Comparison of ENCODE assay signal across 9 cellular contexts in the genomic region with DNA sequence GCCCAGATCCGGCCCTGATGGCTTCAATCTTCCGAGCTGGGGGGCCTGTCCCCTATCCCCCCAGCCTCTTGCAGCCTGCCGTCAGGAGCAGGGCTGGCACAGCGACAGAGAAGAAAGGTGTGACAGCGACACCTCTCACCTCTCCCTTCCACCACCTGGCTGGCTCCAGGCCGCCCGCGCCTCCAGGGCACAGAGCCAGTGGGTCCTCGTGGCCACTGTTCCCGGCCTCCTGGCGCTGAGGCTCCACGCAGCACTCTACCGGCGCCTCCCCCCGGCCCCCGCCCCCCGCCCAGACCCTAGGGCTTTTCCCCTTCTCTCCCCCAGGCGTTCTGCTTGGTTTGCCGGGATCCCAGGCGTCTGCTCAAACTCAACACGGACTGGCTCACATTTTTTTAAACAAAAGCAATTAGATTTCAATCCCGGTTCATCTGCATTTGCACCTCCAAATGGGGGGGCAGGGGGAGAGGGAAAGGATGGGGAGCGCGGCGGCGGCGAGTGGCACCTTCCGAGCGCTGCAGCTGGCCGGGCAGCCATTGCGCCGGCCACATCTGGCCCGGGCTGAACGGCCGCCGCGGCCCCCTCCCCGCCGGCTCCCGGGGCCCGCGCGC. TPM values are rescaled to one million over a fixed set of nuclear protein-coding genes. Genes with fewer than 3 reads are reported as not detected.
DNase-seq lines count a peak whose midpoint lies in the region; ATAC-seq and TF ChIP-seq lines count a peak whose summit lies in the region.
"Had no signal": no experiment of that assay in that cellular context is flagged by ENCODE, and none has a peak within 500 bp of the region (broad histone marks: within the 10 kb centered on the region; RNA-seq: fewer than 3 reads in every experiment).

No MANE protein-coding gene starts in this region.

- peaks cover 55% of the 10 kb centered on the region for H3K27me3 Mint-ChIP-seq in chondrocyte (ENCODE audit: low read depth)
- H3K27me3 Mint-ChIP-seq in progenitor cell of endocrine pancreas: peaks cover 58% of the 10 kb centered on the region

- H3K27ac Mint-ChIP-seq in chondrocyte (ENCODE audit: unreplicated experiment) (no peak overlapping the region), progenitor cell of endocrine pancreas (peak overlapping the region; percentile 93)

- TF ChIP-seq CTCF in chondrocyte (IDR thresholded peaks at IDR 0.05) (no peak), progenitor cell of endocrine pancreas (IDR thresholded peaks at IDR 0.05; ENCODE audit: unreplicated experiment) (no peak)

- peak; percentile 79 for DNase-seq in NCI-H2171 treated with DMSO at 0.1 percent for 48 hours (lab: John Stamatoyannopoulos, UW)
- no peak for DNase-seq in NCI-H2171 (lab: John Stamatoyannopoulos, UW)
- peak; percentile 69 for DNase-seq in NCI-H1092 treated with DMSO at 0.1 percent for 48 hours (lab: John Stamatoyannopoulos, UW)
- no peak for DNase-seq in chondrocyte (ENCODE audit: low spot score)
- no peak for DNase-seq in progenitor cell of endocrine pancreas (ENCODE audit: low spot score, unreplicated experiment)

- H3K36me3 Mint-ChIP-seq in chondrocyte (ENCODE audit: low read depth) (no peaks in the 10 kb centered on the region), progenitor cell of endocrine pancreas (ENCODE audit: insufficient read depth) (no peaks in the 10 kb centered on the region)
- H3K36me3 Mint-ChIP-seq: activated naive CD4-positive, alpha-beta T cell treated with anti-CD3 and anti-CD28 coated beads, Interleukin-2, amount 10 ng/mL, durations not matched to agents 7 days and 5 days had no signal

- H3K9me3 Mint-ChIP-seq in chondrocyte (ENCODE audit: low read depth) (no peaks in the 10 kb centered on the region), progenitor cell of endocrine pancreas (ENCODE audit: low read depth) (no peaks in the 10 kb centered on the region)
- H3K9me3 Mint-ChIP-seq: activated naive CD4-positive, alpha-beta T cell treated with anti-CD3 and anti-CD28 coated beads, Interleukin-2, amount 10 ng/mL, durations not matched to agents 7 days and 5 days had no signal

- H3K4me1 Mint-ChIP-seq in chondrocyte (ENCODE audit: low read depth): peaks cover 27% of the 10 kb centered on the region
- H3K4me1 Mint-ChIP-seq in progenitor cell of endocrine pancreas (ENCODE audit: low read depth): peaks cover 17% of the 10 kb centered on the region

- peak overlapping the region; percentile 57 for H3K4me3 Mint-ChIP-seq in chondrocyte (ENCODE audit: unreplicated experiment)
- H3K4me3 Mint-ChIP-seq in progenitor cell of endocrine pancreas (ENCODE audit: low read depth): peak overlapping the region; percentile 69
- H3K4me3 Mint-ChIP-seq: activated naive CD4-positive, alpha-beta T cell treated with anti-CD3 and anti-CD28 coated beads, Interleukin-2, amount 10 ng/mL, durations not matched to agents 7 days and 5 days had no signal

- ATAC-seq in HG03025 (IDR thresholded peaks at IDR 0.05; ENCODE audit: low FRiP score, unreplicated experiment) (no peak), HG03432 (IDR thresholded peaks at IDR 0.05; ENCODE audit: unreplicated experiment) (no peak), GM19328 (IDR thresholded peaks at IDR 0.05; ENCODE audit: unreplicated experiment) (no peak)

RNA-seq across cellular contexts. Expression of gene CBX8, which starts 12.8 kb away (rescaled TPM):
- total RNA-seq in chondrocyte (4.6 to 8.3 TPM (median 6.1 TPM) in 3 replicates), progenitor cell of endocrine pancreas (21.7 and 23.1 TPM in 2 replicates)

RNA-seq across cellular contexts. Expression of gene CBX4, which starts 29.6 kb away (rescaled TPM):
- total RNA-seq in chondrocyte: 26.7 to 27.2 TPM (median 26.8 TPM) in 3 replicates
- total RNA-seq in progenitor cell of endocrine pancreas: 22.8 and 24.2 TPM in 2 replicates

RNA-seq across cellular contexts. Expression of gene CBX2, which starts 31.7 kb away (rescaled TPM):
- total RNA-seq in chondrocyte (4.1 to 11.8 TPM (median 4.9 TPM) in 3 replicates), progenitor cell of endocrine pancreas (106 and 111 TPM in 2 replicates)

Comparison
In these comparisons a context has a peak if more than half of its experiments do, and no peak if none do; other contexts are left out.
1. DNase-seq: peak in NCI-H2171 treated with DMSO at 0.1 percent for 48 hours (single experiment) and NCI-H1092 treated with DMSO at 0.1 percent for 48 hours (single experiment); none in NCI-H2171 (single experiment), chondrocyte (single experiment) and progenitor cell of endocrine pancreas (single experiment).